10 cellular contexts compared by ENCODE assay signal in genomic region chr4:7822858-7823257, GRCh38.
A peak's percentile ranks its signal among the peaks of the same experiment; 100 is the strongest.
DNase-seq lines count a peak whose midpoint lies in the region; ATAC-seq, FAIRE-seq and TF ChIP-seq lines count a peak whose summit lies in the region.
"Had no signal": no experiment of that assay in that cellular context is flagged by ENCODE, and none has a peak within 500 bp of the region (broad histone marks: within the 10 kb centered on the region; RNA-seq: fewer than 3 reads in every experiment).

No MANE protein-coding gene starts in this region.

- intact Hi-C loops in colonic mucosa (cut with DNase I) (no loop called here), lower lobe of right lung (cut with DNase I) (no loop called here)

- DNase-seq in colonic mucosa, result no peak
- no peak for DNase-seq in lower lobe of right lung
- no peak for DNase-seq in H4 (ENCODE audit: low spot score)
- no peak for DNase-seq in EL
- DNase-seq in frontal cortex (ENCODE audit: low spot score in 2 of 2), result no peak
- DNase-seq: activated CD4-positive, CD25-positive, alpha-beta regulatory T cell; activated T-cell treated with anti-CD3 and anti-CD28 coated beads, Interleukin-2, amount 50 U/mL, for 48 hours had no signal

- H3K27ac ChIP-seq in BLaER1 (no peak overlapping the region), colonic mucosa (peak overlapping the region; percentile 69), lower lobe of right lung (peak overlapping the region; percentile 34), skin epidermis (peak overlapping the region in 17 of 21 experiments; percentile 1 to 82 (median 55))

- no peaks in the 10 kb centered on the region for H3K27me3 ChIP-seq in BLaER1
- no peaks in the 10 kb centered on the region for H3K27me3 ChIP-seq in colonic mucosa
- H3K27me3 ChIP-seq in lower lobe of right lung (ENCODE audit: low read depth), result no peaks in the 10 kb centered on the region

- peak in 1 of 2 donors; percentile 32 for ATAC-seq in lower lobe of right lung
- ATAC-seq in GM18519 (IDR thresholded peaks at IDR 0.05; ENCODE audit: low FRiP score, unreplicated experiment), result no peak

- H3K4me2 ChIP-seq in BLaER1, result peak overlapping the region; percentile 32

- no peak for TF ChIP-seq CTCF in colonic mucosa (IDR thresholded peaks at IDR 0.05)
- no peak for TF ChIP-seq CTCF in lower lobe of right lung (IDR thresholded peaks at IDR 0.05)

- H3K9me3 ChIP-seq in BLaER1 (no peaks in the 10 kb centered on the region), colonic mucosa (no peaks in the 10 kb centered on the region), lower lobe of right lung (no peaks in the 10 kb centered on the region)

- H3K9ac ChIP-seq in BLaER1 (no peak overlapping the region), colonic mucosa (ENCODE audit: low read depth in 2 of 2, low read length in 2 of 2) (peak overlapping the region in 1 of 2 donors; percentile 36)

- H3K4me3 ChIP-seq in BLaER1 (no peak overlapping the region), colonic mucosa (no peak overlapping the region), lower lobe of right lung (no peak overlapping the region), skin epidermis (no peak overlapping the region)

- peaks cover 25% of the 10 kb centered on the region for H3K36me3 ChIP-seq in BLaER1
- no peaks in the 10 kb centered on the region for H3K36me3 ChIP-seq in colonic mucosa
- H3K36me3 ChIP-seq in lower lobe of right lung, result peaks cover 7% of the 10 kb centered on the region

- FAIRE-seq in frontal cortex (lab: Jason Lieb, UNC), result no peak

- H3K4me1 ChIP-seq in BLaER1 (peaks cover 24% of the 10 kb centered on the region), colonic mucosa (peaks cover 11% of the 10 kb centered on the region), lower lobe of right lung (peaks cover 10% of the 10 kb centered on the region)

- no peaks in the 10 kb centered on the region for H4K20me1 ChIP-seq in BLaER1
